8 cellular contexts compared by ENCODE assay signal in genomic region chr11:61362542-61362875, GRCh38. TPM values are rescaled to one million over a fixed set of nuclear protein-coding genes. Genes with fewer than 3 reads are reported as not detected.
DNase-seq lines count a peak whose midpoint lies in the region; ATAC-seq and TF ChIP-seq lines count a peak whose summit lies in the region.

No MANE protein-coding gene starts in this region.

- DNase-seq in activated T-cell treated with anti-CD3 and anti-CD28 coated beads for 1 hour (ENCODE audit: low read depth) (peak; percentile 15), OCI-LY7 (ENCODE audit: low spot score) (peak; percentile 47), astrocyte of the hippocampus (ENCODE audit: low read depth, low spot score) (peak; percentile 69), immature natural killer cell (no peak), occipital lobe (lab: John Stamatoyannopoulos, UW) (no peak)
- DNase-seq in activated T-cell treated with anti-CD3 and anti-CD28 coated beads, Interleukin-2, amount 50 U/mL, for 48 hours: no peak
- peak; percentile 30 for DNase-seq in stimulated activated CD4-positive, alpha-beta T cell treated with anti-CD3 and anti-CD28 coated beads, Interleukin-1b, Interleukin-23, amount 100 ng/mL, for 48 hours

- intact Hi-C loops in OCI-LY7 (cut with micrococcal nuclease; ENCODE audit: unreplicated experiment): loop anchor here (5.0 kb wide), 1 partner anchor 65 kb away; the partner anchor contains the start of gene CPSF7

- CTCF ChIA-PET in OCI-LY7 (lab: Charles Lee; ENCODE audit: unreplicated experiment): interaction anchor here (0.9 to 1.8 kb wide), 2 partner anchors 27 to 68 kb away, joined by 3 to 13 read pairs; partner anchors contain the start of gene VWCE

- H4K20me1 ChIP-seq in OCI-LY7 (ENCODE audit: insufficient read depth, low read length): no peaks in the 10 kb centered on the region

- H3K4me3 ChIP-seq in OCI-LY7 (ENCODE audit: low read depth, low read length, poor library complexity, severe bottlenecking): peak overlapping the region; percentile 86

- peak overlapping the region; percentile 97 to 100 (median 99) for H3K4me3 Mint-ChIP-seq in immature natural killer cell

- H3K27ac ChIP-seq in OCI-LY7 (ENCODE audit: low read depth, low read length, poor library complexity, severe bottlenecking): peak overlapping the region; percentile 89

- BruUV-seq in OCI-LY7 (replicated peaks; lab: Mats Ljungman, UMichigan): TSS peak; percentile 81

- peaks cover 0 to 13% (median 5%) of the 10 kb centered on the region in 3 donors for H3K36me3 Mint-ChIP-seq in immature natural killer cell

- H3K79me2 ChIP-seq in OCI-LY7 (ENCODE audit: insufficient read depth, low read depth, low read length): peaks cover 51% of the 10 kb centered on the region

- POLR2A ChIA-PET in OCI-LY7 (lab: Charles Lee): interaction anchor here (0.7 to 4.7 kb wide), 11 partner anchors 8 to 203 kb away, joined by 3 to 80 read pairs (median 6); partner anchors contain the start of genes CPSF7, DDB1, SDHAF2 and TKFC

- no peak for TF ChIP-seq CTCF in OCI-LY7 (conservative IDR thresholded peaks at IDR 0.05; ENCODE audit: low read length)

- no peaks in the 10 kb centered on the region for H3K9me2 ChIP-seq in OCI-LY7 (ENCODE audit: insufficient read depth, low read length)

- peaks cover 39% of the 10 kb centered on the region for H3K4me1 ChIP-seq in OCI-LY7 (ENCODE audit: insufficient read depth, low read length, poor library complexity, severe bottlenecking)

- H3K27ac Mint-ChIP-seq in immature natural killer cell: peak overlapping the region; percentile 93 to 100 (median 100)

- H3K27me3 Mint-ChIP-seq in immature natural killer cell (ENCODE audit: low read depth in 3 of 3): peaks cover 0 to 7% (median 4%) of the 10 kb centered on the region in 3 donors

- H2AFZ ChIP-seq in OCI-LY7 (ENCODE audit: low read length): peak overlapping the region; percentile 65; the same call in 1 of the 2 replicates

- H3K4me1 Mint-ChIP-seq in immature natural killer cell: peaks cover 39 to 44% of the 10 kb centered on the region in 2 donors

- ATAC-seq in HG03565 (IDR thresholded peaks at IDR 0.05; ENCODE audit: unreplicated experiment): no peak

- H3K4me2 ChIP-seq in OCI-LY7 (ENCODE audit: low read length): peak overlapping the region; percentile 85

- no peaks in the 10 kb centered on the region for H3K9me3 Mint-ChIP-seq in immature natural killer cell

- H3K36me3 ChIP-seq in OCI-LY7 (ENCODE audit: insufficient read depth, low read length): peaks cover 45% of the 10 kb centered on the region

- no peaks in the 10 kb centered on the region for H3K9me3 ChIP-seq in OCI-LY7 (ENCODE audit: low read length)

RNA-seq across cellular contexts. Expression of gene TMEM138, which starts 0.3 kb away (rescaled TPM):
- 25.8 and 31.1 TPM in 2 replicates for total RNA-seq in OCI-LY7 (2014; rRNA removed; shearing (Covaris generic))
- total RNA-seq in OCI-LY7 (2022) (48.8 and 51.5 TPM in 2 replicates), occipital lobe (24.2 TPM)
- 10 to 100 TPM; 28.4 to 61.4 (median 57.5) TPM for polyA plus RNA-seq in immature natural killer cell

RNA-seq across cellular contexts. Expression of gene CYB561A3, which starts 0.8 kb away (rescaled TPM):
- total RNA-seq in OCI-LY7 (2014; rRNA removed; shearing (Covaris generic)): 21.7 and 28.1 TPM in 2 replicates
- total RNA-seq in OCI-LY7 (2022) (58.2 and 63.8 TPM in 2 replicates), occipital lobe (8.9 TPM)
- polyA plus RNA-seq in immature natural killer cell: 100 to 1,000 TPM in 1 of 3 donors, 10 to 100 TPM in 2; 63.8 to 128 (median 64.5) TPM

RNA-seq across cellular contexts. Expression of gene TKFC, which starts 29.5 kb away (rescaled TPM):
- total RNA-seq in OCI-LY7 (2014; rRNA removed; shearing (Covaris generic)): 75.3 and 77.8 TPM in 2 replicates
- 166 and 169 TPM in 2 replicates for total RNA-seq in OCI-LY7 (2022)
- 10 to 100 TPM; 35.0 to 38.2 (median 36.2) TPM for polyA plus RNA-seq in immature natural killer cell
- 10.6 TPM for total RNA-seq in occipital lobe

RNA-seq across cellular contexts. Expression of gene DDB1, which starts 29.6 kb away (rescaled TPM):
- 194 and 218 TPM in 2 replicates for total RNA-seq in OCI-LY7 (2014; rRNA removed; shearing (Covaris generic))
- total RNA-seq in OCI-LY7 (2022) (211 and 225 TPM in 2 replicates), occipital lobe (210 TPM)
- polyA plus RNA-seq in immature natural killer cell: 100 to 1,000 TPM; 105 to 131 (median 119) TPM

RNA-seq across cellular contexts. Expression of gene TMEM216, which starts 29.9 kb away (rescaled TPM):
- total RNA-seq in OCI-LY7 (2014; rRNA removed; shearing (Covaris generic)): 0.64 and 1.4 TPM in 2 replicates
- total RNA-seq in OCI-LY7 (2022) (1.8 and 2.5 TPM in 2 replicates), occipital lobe (10.1 TPM)
- 10 to 100 TPM; 49.8 to 63.7 (median 51.1) TPM for polyA plus RNA-seq in immature natural killer cell

Comparison
In these comparisons a context has a peak if more than half of its experiments do, and no peak if none do; other contexts are left out.
1. DNase-seq: peak in activated T-cell treated with anti-CD3 and anti-CD28 coated beads for 1 hour (single experiment), OCI-LY7 (single experiment), astrocyte of the hippocampus (single experiment) and stimulated activated CD4-positive, alpha-beta T cell treated with anti-CD3 and anti-CD28 coated beads, Interleukin-1b, Interleukin-23, amount 100 ng/mL, for 48 hours (single experiment); none in activated T-cell treated with anti-CD3 and anti-CD28 coated beads, Interleukin-2, amount 50 U/mL, for 48 hours (0 of 2), immature natural killer cell (0 of 3) and occipital lobe (single experiment).